Comparison of ENCODE assay signal across 11 cellular contexts in the genomic region with DNA sequence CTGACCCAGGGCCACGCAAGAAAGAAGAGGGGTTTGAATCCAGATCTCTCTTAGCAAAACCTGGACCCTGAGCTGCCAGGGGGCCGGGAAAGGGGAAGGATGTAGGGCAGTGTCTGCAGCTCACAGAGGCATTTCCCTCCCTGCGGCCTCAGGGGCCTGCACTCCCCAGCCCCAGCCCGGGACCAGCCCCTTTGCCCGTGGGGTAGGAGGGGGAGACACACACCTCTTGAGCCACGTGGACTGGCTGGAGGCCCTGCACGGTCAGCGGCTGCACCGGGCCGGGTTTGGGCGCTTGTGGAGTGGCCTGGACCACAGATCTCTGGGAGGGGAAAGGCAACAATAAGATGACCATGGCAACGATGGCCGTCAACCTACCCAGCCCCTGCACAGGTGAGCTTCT. TPM values are rescaled to one million over a fixed set of nuclear protein-coding genes. Genes with fewer than 3 reads are reported as not detected.
DNase-seq lines count a peak whose midpoint lies in the region; ATAC-seq and TF ChIP-seq lines count a peak whose summit lies in the region.
"Had no signal": no experiment of that assay in that cellular context is flagged by ENCODE, and none has a peak within 500 bp of the region (broad histone marks: within the 10 kb centered on the region; RNA-seq: fewer than 3 reads in every experiment).

No MANE protein-coding gene starts in this region.

- peak overlapping the region; percentile 57 for H3K4me3 Mint-ChIP-seq in activated B cell treated with CpG ODN at 0.5 μM for 24 hours
- H3K4me3 Mint-ChIP-seq: T-helper 2 cell treated with Interferon-gamma antibody and Interleukin-4, amounts not matched to agents 5 μg/mL and 100 μg/mL, for 36 hours had no signal

- no peak overlapping the region for H3K27ac ChIP-seq in iPS-18a (ENCODE audit: low read length)

- no peak for TF ChIP-seq CTCF in activated B cell treated with CpG ODN at 0.5 μM for 24 hours (IDR thresholded peaks at IDR 0.05)

- H3K4me3 ChIP-seq in iPS-18a (ENCODE audit: low read length): peak overlapping the region; percentile 59

- no peaks in the 10 kb centered on the region for H3K9me3 ChIP-seq in iPS-18a (ENCODE audit: control insufficient read depth, low read depth, low read length)

- peaks cover 19% of the 10 kb centered on the region for H3K36me3 Mint-ChIP-seq in activated B cell treated with CpG ODN at 0.5 μM for 24 hours (ENCODE audit: low read depth)

- H3K4me1 ChIP-seq in iPS-18a (ENCODE audit: control insufficient read depth, low read depth, low read length): peaks cover 8% of the 10 kb centered on the region

- H3K4me1 Mint-ChIP-seq in activated B cell treated with CpG ODN at 0.5 μM for 24 hours: peaks cover 46% of the 10 kb centered on the region

- intact Hi-C loops in activated B cell treated with CpG ODN at 0.5 μM for 24 hours (cut with micrococcal nuclease): no loop called here
- intact Hi-C loops in sciatic nerve (cut with DNase I): no loop called here

- CTCF ChIA-PET in activated B cell treated with CpG ODN at 0.5 μM for 24 hours (lab: Charles Lee): interaction anchor here (1.4 kb wide), 1 partner anchor 17 kb away, joined by 3 read pairs; no protein-coding TSS in a partner anchor

- no peaks in the 10 kb centered on the region for H3K27me3 Mint-ChIP-seq in activated B cell treated with CpG ODN at 0.5 μM for 24 hours

- peak overlapping the region; percentile 61 for H3K9ac ChIP-seq in iPS-18a (ENCODE audit: low read length)

- no peaks in the 10 kb centered on the region for H3K27me3 ChIP-seq in iPS-18a (ENCODE audit: control insufficient read depth, insufficient read depth, low read length)

- ATAC-seq in activated B cell treated with CpG ODN at 0.5 μM for 24 hours (ENCODE audit: low read depth): no peak
- peak; percentile 21 for ATAC-seq in sciatic nerve

- DNase-seq in COLO668 (lab: John Stamatoyannopoulos, UW; ENCODE audit: unreplicated experiment) (peak; percentile 15), activated B cell treated with CpG ODN at 0.5 μM for 24 hours (no peak), sciatic nerve (ENCODE audit: low spot score) (no peak), NAMALWA (ENCODE audit: low spot score) (no peak), DMS 273 treated with DMSO at 0.1 percent for 48 hours (lab: John Stamatoyannopoulos, UW) (no peak), DMS153 (lab: John Stamatoyannopoulos, UW) (no peak), DMS114 treated with DMSO at 0.1 percent for 48 hours (lab: John Stamatoyannopoulos, UW; ENCODE audit: unreplicated experiment) (no peak)
- DNase-seq: NCI-H2029 treated with DMSO at 0.1 percent for 48 hours; stimulated activated CD4-positive, alpha-beta T cell treated with anti-CD3 and anti-CD28 coated beads, Interleukin-4, amount 100 ng/mL, for 24 hours had no signal

- no peak overlapping the region for H3K27ac Mint-ChIP-seq in activated B cell treated with CpG ODN at 0.5 μM for 24 hours
- H3K27ac Mint-ChIP-seq: T-helper 2 cell treated with Interferon-gamma antibody and Interleukin-4, amounts not matched to agents 5 μg/mL and 100 μg/mL, for 36 hours had no signal

- no peaks in the 10 kb centered on the region for H3K9me3 Mint-ChIP-seq in activated B cell treated with CpG ODN at 0.5 μM for 24 hours
- H3K9me3 Mint-ChIP-seq: T-helper 2 cell treated with Interferon-gamma antibody and Interleukin-4, amounts not matched to agents 5 μg/mL and 100 μg/mL, for 36 hours had no signal

- H3K36me3 ChIP-seq in iPS-18a (ENCODE audit: control insufficient read depth, low read depth, low read length): peaks cover 4% of the 10 kb centered on the region

- POLR2A ChIA-PET in activated B cell treated with CpG ODN at 0.5 μM for 24 hours (lab: Charles Lee): interaction anchor here (2.0 to 4.7 kb wide), 4 partner anchors 24 to 53 kb away, joined by 7 to 29 read pairs (median 16); a partner anchor contains a TSS

RNA-seq across cellular contexts. Expression of a gene that starts 26.9 kb away (rescaled TPM):
- total RNA-seq in activated B cell treated with CpG ODN at 0.5 μM for 24 hours (19.0 and 19.9 TPM in 2 replicates), sciatic nerve (16.1 TPM)

RNA-seq across cellular contexts. Expression of a gene that starts 26.9 kb away (rescaled TPM):
- total RNA-seq in activated B cell treated with CpG ODN at 0.5 μM for 24 hours (71.4 and 83.4 TPM in 2 replicates), sciatic nerve (24.7 TPM)

RNA-seq across cellular contexts. Expression of a gene that starts 41.0 kb away (rescaled TPM):
- 0.44 TPM in 1 of 2 replicates, not detected in the other for total RNA-seq in activated B cell treated with CpG ODN at 0.5 μM for 24 hours
- total RNA-seq in sciatic nerve: 17.8 TPM

RNA-seq across cellular contexts. Expression of a gene that starts 48.7 kb away (rescaled TPM):
- total RNA-seq in activated B cell treated with CpG ODN at 0.5 μM for 24 hours (not detected in 2 replicates), sciatic nerve (not detected)

RNA-seq across cellular contexts. Expression of a gene that starts 52.3 kb away (rescaled TPM):
- total RNA-seq in activated B cell treated with CpG ODN at 0.5 μM for 24 hours (34.5 and 34.6 TPM in 2 replicates), sciatic nerve (5.7 TPM)

Comparison
In these comparisons a context has a peak if more than half of its experiments do, and no peak if none do; other contexts are left out.
1. RNA of a gene that starts 41.0 kb away (total RNA-seq): 17.8 TPM in sciatic nerve (single experiment); 0.44 TPM in activated B cell treated with CpG ODN at 0.5 μM for 24 hours; every median in the first group is over 10 times any median in the second.